In the genomic region with DNA sequence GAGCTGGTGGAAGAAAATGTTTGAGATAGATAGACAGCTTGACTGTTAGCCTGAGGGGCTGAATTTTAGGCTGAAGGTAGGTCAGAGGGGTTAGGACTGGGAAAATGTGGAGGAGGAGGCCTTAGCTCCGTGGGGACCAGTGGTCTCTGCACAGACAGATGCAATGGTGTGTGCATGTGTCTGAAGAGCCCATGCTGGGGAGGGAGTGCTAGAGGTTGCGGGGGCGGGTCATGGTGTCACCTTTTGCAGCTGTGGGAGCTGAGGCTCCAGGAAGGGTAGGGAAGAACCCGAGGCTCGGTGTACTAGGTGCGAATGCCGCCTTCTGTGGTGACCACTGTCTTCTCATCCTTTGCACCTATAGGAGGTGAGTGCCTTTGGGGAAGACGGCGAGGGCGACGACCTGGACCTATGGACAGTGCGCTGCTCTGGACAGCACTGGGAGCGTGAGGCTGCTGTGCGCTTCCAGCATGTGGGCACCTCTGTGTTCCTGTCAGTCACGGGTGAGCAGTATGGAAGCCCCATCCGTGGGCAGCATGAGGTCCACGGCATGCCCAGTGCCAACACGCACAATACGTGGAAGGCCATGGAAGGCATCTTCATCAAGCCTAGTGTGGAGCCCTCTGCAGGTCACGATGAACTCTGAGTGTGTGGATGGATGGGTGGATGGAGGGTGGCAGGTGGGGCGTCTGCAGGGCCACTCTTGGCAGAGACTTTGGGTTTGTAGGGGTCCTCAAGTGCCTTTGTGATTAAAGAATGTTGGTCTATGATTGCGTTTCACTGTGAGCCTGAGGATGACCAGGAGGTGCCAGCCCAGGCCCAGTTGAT, we compare ENCODE assay signal across 8 cellular contexts.
DNase-seq lines count a peak whose midpoint lies in the region; ATAC-seq and TF ChIP-seq lines count a peak whose summit lies in the region.

No MANE protein-coding gene starts in this region.

- no peak overlapping the region for H2AFZ ChIP-seq in Loucy (ENCODE audit: low read length)

- peak overlapping the region; percentile 90 for H3K4me2 ChIP-seq in Loucy (ENCODE audit: low read depth, low read length, poor library complexity, severe bottlenecking)

- peaks cover 6% of the 10 kb centered on the region for H4K20me1 ChIP-seq in Loucy (ENCODE audit: insufficient read depth, low read length, poor library complexity, severe bottlenecking)

- H3K9me2 ChIP-seq in Loucy (replicated peaks; ENCODE audit: low read depth, low read length) = no peaks in the 10 kb centered on the region

- H3K9me3 ChIP-seq in Loucy (ENCODE audit: insufficient read depth, low read depth, low read length) = no peaks in the 10 kb centered on the region
- no peaks in the 10 kb centered on the region for H3K9me3 ChIP-seq in neutrophil

- H3K79me2 ChIP-seq in Loucy (ENCODE audit: insufficient read depth, low read length) = peaks cover 33% of the 10 kb centered on the region

- TF ChIP-seq CTCF in GM10266 (IDR thresholded peaks at IDR 0.05; ENCODE audit: control insufficient read depth, insufficient read depth, low read depth, missing control alignments) = peak; percentile 40
- TF ChIP-seq CTCF in Loucy (conservative IDR thresholded peaks at IDR 0.05; ENCODE audit: low read length) = peak; percentile 56
- no peak for TF ChIP-seq CTCF in cardiac fibroblast (IDR thresholded peaks at IDR 0.05; ENCODE audit: low read depth, low read length)
- no peak for TF ChIP-seq CTCF in neutrophil (IDR thresholded peaks at IDR 0.05)

- H3F3A ChIP-seq in Loucy (ENCODE audit: low read depth) = no peaks in the 10 kb centered on the region

- H3K4me1 ChIP-seq in Loucy (ENCODE audit: insufficient read depth, low read length, poor library complexity, severe bottlenecking) = peaks cover 24% of the 10 kb centered on the region
- peaks cover 22 to 26% of the 10 kb centered on the region in 2 experiments for H3K4me1 ChIP-seq in neutrophil (ENCODE audit: control insufficient read depth in 1 of 2, insufficient read depth in 1 of 2, low read depth in 1 of 2, low read length in 1 of 2)

- H3K36me3 ChIP-seq in Loucy (ENCODE audit: insufficient read depth, low read length) (peaks cover under 1% of the 10 kb centered on the region; the same call in 1 of the 2 replicates), neutrophil (no peaks in the 10 kb centered on the region)

- ATAC-seq in GM21423 (IDR thresholded peaks at IDR 0.05; ENCODE audit: unreplicated experiment) = no peak
- no peak for ATAC-seq in HG03439 (IDR thresholded peaks at IDR 0.05; ENCODE audit: unreplicated experiment)

- H3K9ac ChIP-seq in Loucy (ENCODE audit: low read depth, low read length, poor library complexity, severe bottlenecking) = peak overlapping the region; percentile 99

- peak overlapping the region; percentile 54 for H3K27ac ChIP-seq in neutrophil

- H3K4me3 ChIP-seq in Loucy (ENCODE audit: low read length, poor library complexity, severe bottlenecking) = peak overlapping the region; percentile 98
- peak overlapping the region; percentile 86 to 88 for H3K4me3 ChIP-seq in cardiac fibroblast (replicated peaks in 1 of 2; ENCODE audit: low read depth in 2 of 2, low read length in 2 of 2)
- H3K4me3 ChIP-seq in neutrophil (ENCODE audit: low read depth in 1 of 2, low read length in 1 of 2) = peak overlapping the region in 1 of 2 experiments; percentile 86

- H3K27me3 ChIP-seq in Loucy (ENCODE audit: insufficient read depth, low read length, poor library complexity, severe bottlenecking) (peaks cover 4% of the 10 kb centered on the region), neutrophil (no peaks in the 10 kb centered on the region)

- DNase-seq in GM10266 (ENCODE audit: extremely low spot score) (no peak), cardiac fibroblast (ENCODE audit: low read depth in 2 of 2) (no peak), GF-D8 (lab: John Stamatoyannopoulos, UW) (no peak), AML-193 (lab: John Stamatoyannopoulos, UW) (no peak)

Comparison
In these comparisons a context has a peak if more than half of its experiments do, and no peak if none do; other contexts are left out.
1. CTCF ChIP-seq: peak in GM10266 (single experiment) and Loucy (single experiment); none in cardiac fibroblast (single experiment) and neutrophil (single experiment).